11 cellular contexts compared by ENCODE assay signal in the genomic region with DNA sequence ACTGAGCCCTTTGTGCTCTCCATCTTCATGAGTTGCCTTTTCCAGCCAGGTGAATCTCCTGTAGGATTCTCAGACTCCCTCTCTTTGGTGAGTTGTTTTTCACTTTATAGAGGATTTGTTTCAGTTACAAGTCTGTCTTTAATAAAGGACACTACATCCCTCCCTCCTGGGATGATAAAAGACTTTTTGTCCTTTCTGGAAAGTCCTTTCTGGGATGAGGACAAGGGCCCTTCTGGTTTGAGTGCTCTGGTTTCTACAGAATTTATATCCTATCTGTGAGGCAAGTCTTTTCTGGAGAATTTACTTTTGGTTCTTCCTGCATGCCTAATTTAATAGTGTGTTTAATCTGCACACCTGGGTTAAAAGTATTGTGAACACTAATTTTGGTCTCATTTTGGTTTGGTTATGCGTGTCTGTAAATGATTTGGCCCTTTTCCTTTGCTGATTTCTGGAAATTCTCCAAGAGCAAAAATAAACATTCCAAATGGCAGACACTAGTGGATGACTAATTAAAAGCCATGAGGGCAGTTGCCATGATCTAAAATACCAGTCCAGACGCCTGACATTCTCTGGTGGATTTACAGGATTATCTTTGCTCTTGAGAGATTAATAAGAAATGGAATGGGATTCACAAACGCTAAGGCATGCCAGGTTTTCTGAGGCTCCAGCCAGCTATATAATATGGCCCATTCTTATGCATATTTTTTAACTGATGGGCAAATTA. TPM values are rescaled to one million over a fixed set of nuclear protein-coding genes. Genes with fewer than 3 reads are reported as not detected.
DNase-seq lines count a peak whose midpoint lies in the region; ATAC-seq and TF ChIP-seq lines count a peak whose summit lies in the region.
"Had no signal": no experiment of that assay in that cellular context is flagged by ENCODE, and none has a peak within 500 bp of the region (broad histone marks: within the 10 kb centered on the region; RNA-seq: fewer than 3 reads in every experiment).

No MANE protein-coding gene starts in this region.

- no peak for TF ChIP-seq RAD21 in SK-N-SH (IDR thresholded peaks at IDR 0.05; ENCODE audit: low read length)

- in situ Hi-C loops in GM13977 (cut with MboI; ENCODE audit: low pct_unique_long_range_greater_than_20kb, low sequenced_read_pairs, unreplicated experiment): no loop called here

- H3K36me3 Mint-ChIP-seq in type B pancreatic cell: no peaks in the 10 kb centered on the region

- peak overlapping the region; percentile 61 to 62; a peak in 3 of 4 replicates for H3K27ac ChIP-seq in SK-N-SH (ENCODE audit: low read depth in 2 of 2, low read length in 1 of 2)
- H3K27ac ChIP-seq in heart right ventricle: peak overlapping the region in 9 of 10 donors; percentile 24 to 66 (median 54)
- H3K27ac ChIP-seq: BLaER1 treated with 17β-estradiol and CSF1 and Interleukin-3, amounts not matched to agents 10 nM and 100 nM had no signal

- H3K9ac ChIP-seq in SK-N-SH: no peak overlapping the region
- H3K9ac ChIP-seq: BLaER1 treated with 17β-estradiol and CSF1 and Interleukin-3, amounts not matched to agents 10 nM and 100 nM had no signal

- no peaks in the 10 kb centered on the region for H3K9me2 ChIP-seq in SK-N-SH

- H3K36me3 ChIP-seq in SK-N-SH (replicated peaks in 1 of 2; ENCODE audit: control insufficient read depth in 1 of 2, insufficient read depth in 2 of 2, low read length in 1 of 2): no peaks in the 10 kb centered on the region
- H3K36me3 ChIP-seq in heart right ventricle: peaks cover 0 to 7% (median 0%) of the 10 kb centered on the region in 9 donors

- CTCF ChIA-PET in SK-N-SH (lab: Yijun Ruan, JAX): interaction anchor here (0.9 to 1.6 kb wide), 3 partner anchors 44 to 117 kb away, joined by 3 to 4 read pairs (median 3); no protein-coding TSS in a partner anchor

- peak overlapping the region; percentile 24 for H3K27ac Mint-ChIP-seq in type B pancreatic cell
- H3K27ac Mint-ChIP-seq: activated CD4-positive, alpha-beta T cell treated with anti-CD3 and anti-CD28 coated beads, Interleukin-2, amount 10 ng/mL, durations not matched to agents 7 days and 5 days; stimulated activated naive CD8-positive, alpha-beta T cell treated with anti-CD3 and anti-CD28 coated beads, Interleukin-15, Interleukin-2, amounts not matched to agents 100 ng/mL and 50 ng/mL, for 24 hours had no signal

- no peak overlapping the region for H3K4me3 Mint-ChIP-seq in type B pancreatic cell
- H3K4me3 Mint-ChIP-seq: activated CD4-positive, alpha-beta T cell treated with anti-CD3 and anti-CD28 coated beads, Interleukin-2, amount 10 ng/mL, durations not matched to agents 7 days and 5 days; stimulated activated naive CD8-positive, alpha-beta T cell treated with anti-CD3 and anti-CD28 coated beads, Interleukin-15, Interleukin-2, amounts not matched to agents 100 ng/mL and 50 ng/mL, for 24 hours had no signal

- DNase-seq in SIG-M5 treated with dmso at 0.1 percent for 504 hours (lab: John Stamatoyannopoulos, UW; ENCODE audit: unreplicated experiment) (peak; percentile 4), SIG-M5 (lab: John Stamatoyannopoulos, UW) (no peak), SK-N-SH (peak; percentile 26), heart right ventricle (no peak), type B pancreatic cell (ENCODE audit: extremely low spot score, unreplicated experiment) (no peak), GM13977 (ENCODE audit: low spot score) (no peak), globus pallidus (ENCODE audit: low spot score) (no peak)
- DNase-seq: activated CD4-positive, alpha-beta T cell treated with anti-CD3 and anti-CD28 coated beads, Interleukin-2, amount 10 ng/mL, durations not matched to agents 7 days and 5 days had no signal

- H3K9me3 Mint-ChIP-seq in type B pancreatic cell: no peaks in the 10 kb centered on the region
- H3K9me3 Mint-ChIP-seq: activated CD4-positive, alpha-beta T cell treated with anti-CD3 and anti-CD28 coated beads, Interleukin-2, amount 10 ng/mL, durations not matched to agents 7 days and 5 days; stimulated activated naive CD8-positive, alpha-beta T cell treated with anti-CD3 and anti-CD28 coated beads, Interleukin-15, Interleukin-2, amounts not matched to agents 100 ng/mL and 50 ng/mL, for 24 hours had no signal

- peaks cover 11 to 32% of the 10 kb centered on the region in 2 experiments for H3K4me1 ChIP-seq in SK-N-SH (ENCODE audit: control insufficient read depth in 1 of 2, insufficient read depth in 2 of 2, low read depth in 1 of 2, low read length in 1 of 2)
- peaks cover 14 to 39% (median 31%) of the 10 kb centered on the region in 9 donors for H3K4me1 ChIP-seq in heart right ventricle
- H3K4me1 ChIP-seq: BLaER1 treated with 17β-estradiol and CSF1 and Interleukin-3, amounts not matched to agents 10 nM and 100 nM had no signal

- no peak for TF ChIP-seq EP300 in SK-N-SH (IDR thresholded peaks at IDR 0.05; ENCODE audit: borderline replicate concordance in 1 of 2, low read depth in 1 of 2, low read length in 1 of 2)

- no peaks in the 10 kb centered on the region for H4K20me1 ChIP-seq in SK-N-SH (ENCODE audit: insufficient read depth)
- H4K20me1 ChIP-seq: BLaER1 treated with 17β-estradiol and CSF1 and Interleukin-3, amounts not matched to agents 10 nM and 100 nM had no signal

- TF ChIP-seq CTCF in SK-N-SH (IDR thresholded peaks at IDR 0.05) (no peak), heart right ventricle (IDR thresholded peaks at IDR 0.05) (no peak), type B pancreatic cell (conservative IDR thresholded peaks at IDR 0.05) (no peak), GM13977 (IDR thresholded peaks at IDR 0.05; ENCODE audit: extremely low read depth, insufficient read depth, missing control alignments) (no peak)

- ATAC-seq in heart right ventricle: peak in 6 of 8 donors; percentile 33 to 68 (median 46)
- ATAC-seq in HG03280 (IDR thresholded peaks at IDR 0.05; ENCODE audit: unreplicated experiment): no peak

- no peaks in the 10 kb centered on the region for H3K9me3 ChIP-seq in SK-N-SH
- no peaks in the 10 kb centered on the region for H3K9me3 ChIP-seq in heart right ventricle
- H3K9me3 ChIP-seq: BLaER1 treated with 17β-estradiol and CSF1 and Interleukin-3, amounts not matched to agents 10 nM and 100 nM had no signal

- peak overlapping the region; percentile 56; the same call in 1 of the 2 replicates for H2AFZ ChIP-seq in SK-N-SH (ENCODE audit: low read depth)

- POLR2A ChIA-PET in SK-N-SH (lab: Yijun Ruan, JAX): no interaction called here

- H3K79me2 ChIP-seq in SK-N-SH (ENCODE audit: insufficient read depth): no peaks in the 10 kb centered on the region

- H3K4me2 ChIP-seq in SK-N-SH: peak overlapping the region; percentile 51; the same call in 1 of the 2 replicates
- H3K4me2 ChIP-seq: BLaER1 treated with 17β-estradiol and CSF1 and Interleukin-3, amounts not matched to agents 10 nM and 100 nM had no signal

- H3K4me3 ChIP-seq in SK-N-SH (ENCODE audit: low read depth in 2 of 2, low read length in 1 of 2): no peak overlapping the region
- H3K4me3 ChIP-seq in heart right ventricle: no peak overlapping the region
- H3K4me3 ChIP-seq: BLaER1 treated with 17β-estradiol and CSF1 and Interleukin-3, amounts not matched to agents 10 nM and 100 nM had no signal

- 10% methylated on average over 3 of the region's 3 CpGs for WGBS in SK-N-SH (ENCODE audit: low lambda C conversion rate)
- WGBS in heart right ventricle, 2 donors: 7 to 14% methylated on average over 3 of the region's 3 CpGs

- H3F3A ChIP-seq in SK-N-SH (replicated peaks; ENCODE audit: insufficient read depth): peaks cover 23% of the 10 kb centered on the region

- no peaks in the 10 kb centered on the region for H3K27me3 Mint-ChIP-seq in type B pancreatic cell
- H3K27me3 Mint-ChIP-seq: stimulated activated naive CD8-positive, alpha-beta T cell treated with anti-CD3 and anti-CD28 coated beads, Interleukin-15, Interleukin-2, amounts not matched to agents 100 ng/mL and 50 ng/mL, for 24 hours had no signal

- intact Hi-C loops in heart right ventricle (cut with DNase I): loop anchor here in 1 of 10 donors (2.0 kb wide), 1 partner anchor 45 kb away; no protein-coding TSS in a partner anchor

- H3K27me3 ChIP-seq in SK-N-SH (ENCODE audit: insufficient read depth): no peaks in the 10 kb centered on the region
- H3K27me3 ChIP-seq in heart right ventricle: no peaks in the 10 kb centered on the region
- H3K27me3 ChIP-seq: BLaER1 treated with 17β-estradiol and CSF1 and Interleukin-3, amounts not matched to agents 10 nM and 100 nM had no signal

- H3K4me1 Mint-ChIP-seq in type B pancreatic cell (ENCODE audit: unreplicated experiment): peaks cover 40% of the 10 kb centered on the region
- H3K4me1 Mint-ChIP-seq: activated CD4-positive, alpha-beta T cell treated with anti-CD3 and anti-CD28 coated beads, Interleukin-2, amount 10 ng/mL, durations not matched to agents 7 days and 5 days had no signal

TF ChIP-seq in SK-N-SH, 30 proteins besides CTCF, POLR2A, EP300 and RAD21 (continues in another document):
- TF ChIP-seq GABPA (IDR thresholded peaks at IDR 0.05; ENCODE audit: low read depth) (no peak), FOSL2 (IDR thresholded peaks at IDR 0.05; ENCODE audit: borderline replicate concordance, low read depth) (peak; percentile 36), TCF12 (IDR thresholded peaks at IDR 0.05) (peak; percentile 64; the same call in 1 of the 2 replicates), GATA2 (CRISPR knock-in tag; IDR thresholded peaks at IDR 0.05) (no peak), YY1 (IDR thresholded peaks at IDR 0.05; ENCODE audit: low read depth) (peak; percentile 53; the same call in 1 of the 2 replicates), RXRA (IDR thresholded peaks at IDR 0.05; ENCODE audit: borderline replicate concordance, low read depth) (peak; percentile 25; the same call in 1 of the 2 replicates), SMC3 (IDR thresholded peaks at IDR 0.05; ENCODE audit: low read depth, low read length) (no peak), ELF1 (IDR thresholded peaks at IDR 0.05) (no peak), MEF2A (IDR thresholded peaks at IDR 0.05; ENCODE audit: borderline replicate concordance, low read depth) (no peak), CHD2 (IDR thresholded peaks at IDR 0.05; ENCODE audit: low read length, partially characterized antibody) (no peak), USF1 (IDR thresholded peaks at IDR 0.05; ENCODE audit: borderline replicate concordance, low read depth) (no peak), TEAD4 (IDR thresholded peaks at IDR 0.05; ENCODE audit: borderline replicate concordance, insufficient read depth) (0 out of 2 replicates have a peak, but pooled peaks have one; percentile 34)

RNA-seq across cellular contexts. Expression of gene TCP11, which starts 44.8 kb away (rescaled TPM):
- polyA plus RNA-seq in SK-N-SH (2012; rRNA removed) (0.05 and 0.16 TPM in 2 replicates), heart right ventricle (under 1 TPM in 1 of 2 donors, not detected in 1; 0.03 TPM)
- polyA plus RNA-seq in SK-N-SH (2012; cell fraction: cytosol; rRNA removed): 0.04 and 0.13 TPM in 2 replicates
- 0.08 and 0.18 TPM in 2 replicates for polyA plus RNA-seq in SK-N-SH (2012; cell fraction: nucleus; rRNA removed)
- total RNA-seq in heart right ventricle (not detected), type B pancreatic cell (ENCODE audit: low replicate concordance) (not detected in 2 replicates)
- total RNA-seq: activated CD4-positive, alpha-beta T cell treated with anti-CD3 and anti-CD28 coated beads, Interleukin-2, amount 10 ng/mL, durations not matched to agents 7 days and 5 days had no signal

Comparison
In these comparisons a context has a peak if more than half of its experiments do, and no peak if none do; other contexts are left out.
1. DNase-seq: peak in SIG-M5 treated with dmso at 0.1 percent for 504 hours (single experiment) and SK-N-SH (single experiment); none in SIG-M5 (single experiment), heart right ventricle (0 of 2), type B pancreatic cell (single experiment), GM13977 (single experiment) and globus pallidus (single experiment).